Comparison of ENCODE assay signal across 20 cellular contexts in the genomic region with DNA sequence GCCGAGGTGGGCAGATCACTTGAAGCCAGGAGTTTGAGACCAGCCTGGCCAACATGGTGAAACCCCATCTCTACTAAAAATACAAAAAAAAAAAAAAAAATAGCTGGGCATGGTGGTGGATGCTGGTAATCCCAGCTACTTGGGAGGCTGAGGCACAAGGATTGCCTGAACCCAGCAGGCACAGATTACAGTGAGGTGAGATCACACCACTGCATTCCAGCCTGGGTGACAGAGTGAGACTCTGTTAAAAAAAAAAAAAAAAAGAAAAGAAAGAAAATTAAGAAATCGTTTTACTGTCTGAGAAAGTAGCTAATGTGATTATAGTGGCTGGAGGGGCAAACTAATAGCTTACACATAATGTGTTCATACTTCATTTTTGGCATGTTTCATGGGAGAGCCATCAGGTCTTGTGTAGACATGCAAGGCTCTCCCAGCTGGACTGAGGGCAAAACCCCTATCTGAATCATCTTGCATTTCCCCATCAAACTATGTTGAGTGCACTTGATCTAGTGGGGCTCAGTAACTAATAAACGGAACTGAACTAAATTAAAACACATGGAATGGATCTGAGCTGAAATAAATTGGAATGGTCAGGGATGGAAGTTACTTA. TPM values are rescaled to one million over a fixed set of nuclear protein-coding genes. Genes with fewer than 3 reads are reported as not detected.
DNase-seq lines count a peak whose midpoint lies in the region; ATAC-seq, FAIRE-seq and TF ChIP-seq lines count a peak whose summit lies in the region.
"Had no signal": no experiment of that assay in that cellular context is flagged by ENCODE, and none has a peak within 500 bp of the region (broad histone marks: within the 10 kb centered on the region; RNA-seq: fewer than 3 reads in every experiment).

No MANE protein-coding gene starts in this region.

- H3K4me3 ChIP-seq in BJ (ENCODE audit: low read depth, low read length): no peak overlapping the region
- no peak overlapping the region for H3K4me3 ChIP-seq in bronchial epithelial cell (ENCODE audit: low read depth, low read length)

- CTCF ChIA-PET in BJ (lab: Yijun Ruan, JAX): interaction anchor here (1.1 kb wide), 1 partner anchor 17 kb away, joined by 3 read pairs; no protein-coding TSS in a partner anchor

- no peak overlapping the region for H3K4me3 Mint-ChIP-seq in T-helper 2 cell treated with Interferon-gamma antibody and Interleukin-4, amounts not matched to agents 5 μg/mL and 100 μg/mL, for 36 hours
- H3K4me3 Mint-ChIP-seq: activated CD8-positive, alpha-beta T cell treated with anti-CD3 and anti-CD28 coated beads, Interleukin-2, amount 10 ng/mL, durations not matched to agents 7 days and 5 days; activated naive CD8-positive, alpha-beta T cell treated with anti-CD3 and anti-CD28 coated beads for 36 hours; T-helper 1 cell treated with Interleukin-12 subunit alpha and Interleukin-12 subunit beta and Interleukin-4 antibody, amounts not matched to agents 30 μg/mL and 1 μg/mL, for 36 hours had no signal

- H3K36me3 Mint-ChIP-seq in T-helper 2 cell treated with Interferon-gamma antibody and Interleukin-4, amounts not matched to agents 5 μg/mL and 100 μg/mL, for 36 hours (ENCODE audit: low read depth): no peaks in the 10 kb centered on the region

- H3K27me3 ChIP-seq in BJ (ENCODE audit: control insufficient read depth, insufficient read depth, low read length) (no peaks in the 10 kb centered on the region), bronchial epithelial cell (ENCODE audit: control insufficient read depth, insufficient read depth, low read length) (no peaks in the 10 kb centered on the region)
- H3K27me3 ChIP-seq: BE2C had no signal

- peaks cover 1% of the 10 kb centered on the region for H3K4me1 Mint-ChIP-seq in T-helper 2 cell treated with Interferon-gamma antibody and Interleukin-4, amounts not matched to agents 5 μg/mL and 100 μg/mL, for 36 hours (ENCODE audit: low read depth)

- no peaks in the 10 kb centered on the region for H3K27me3 Mint-ChIP-seq in T-helper 2 cell treated with Interferon-gamma antibody and Interleukin-4, amounts not matched to agents 5 μg/mL and 100 μg/mL, for 36 hours (ENCODE audit: low read depth)
- H3K27me3 Mint-ChIP-seq: activated naive CD8-positive, alpha-beta T cell treated with anti-CD3 and anti-CD28 coated beads for 36 hours had no signal

- no peak overlapping the region for H3K27ac Mint-ChIP-seq in T-helper 2 cell treated with Interferon-gamma antibody and Interleukin-4, amounts not matched to agents 5 μg/mL and 100 μg/mL, for 36 hours
- H3K27ac Mint-ChIP-seq: activated CD8-positive, alpha-beta T cell treated with anti-CD3 and anti-CD28 coated beads, Interleukin-2, amount 10 ng/mL, durations not matched to agents 7 days and 5 days; activated naive CD8-positive, alpha-beta T cell treated with anti-CD3 and anti-CD28 coated beads for 36 hours; T-helper 1 cell treated with Interleukin-12 subunit alpha and Interleukin-12 subunit beta and Interleukin-4 antibody, amounts not matched to agents 30 μg/mL and 1 μg/mL, for 36 hours had no signal

- DNase-seq in BJ (ENCODE audit: low read depth) (peak; percentile 36), HS-5 (ENCODE audit: low read depth) (peak; percentile 49), bronchial epithelial cell (ENCODE audit: low read depth) (peak; percentile 99), left lobe of liver (ENCODE audit: low spot score) (no peak), KBM-7 (no peak)
- DNase-seq in T-helper 2 cell treated with Interferon-gamma antibody and Interleukin-4, amounts not matched to agents 5 μg/mL and 100 μg/mL, for 36 hours (ENCODE audit: low spot score): no peak
- DNase-seq: activated CD8-positive, alpha-beta T cell treated with anti-CD3 and anti-CD28 coated beads, Interleukin-2, amount 10 ng/mL, durations not matched to agents 7 days and 5 days; activated naive CD8-positive, alpha-beta T cell treated with anti-CD3 and anti-CD28 coated beads for 36 hours; BE2C; GDM1; left ventricle myocardium superior; NCI-H146; NCI-H446; stimulated activated CD4-positive, alpha-beta T cell treated with anti-CD3 and anti-CD28 coated beads, Interleukin-2, amount 100 ng/mL, for 48 hours had no signal

- TF ChIP-seq CTCF in BJ (IDR thresholded peaks at IDR 0.05; ENCODE audit: insufficient read depth, low read depth, low read length) (no peak), bronchial epithelial cell (IDR thresholded peaks at IDR 0.05; ENCODE audit: insufficient read depth, low read length, severe bottlenecking) (no peak)

- H3K36me3 ChIP-seq in BJ (ENCODE audit: control insufficient read depth, insufficient read depth, low read length) (no peaks in the 10 kb centered on the region), bronchial epithelial cell (ENCODE audit: control insufficient read depth, insufficient read depth, low read length) (no peaks in the 10 kb centered on the region)

- in situ Hi-C loops in KBM-7 (cut with MboI; ENCODE audit: low pct_unique_long_range_greater_than_20kb, low sequenced_read_pairs): no loop called here

- POLR2A ChIA-PET in BJ (lab: Charles Lee): no interaction called here

- no peaks in the 10 kb centered on the region for H3K9me3 Mint-ChIP-seq in T-helper 2 cell treated with Interferon-gamma antibody and Interleukin-4, amounts not matched to agents 5 μg/mL and 100 μg/mL, for 36 hours
- H3K9me3 Mint-ChIP-seq: activated naive CD8-positive, alpha-beta T cell treated with anti-CD3 and anti-CD28 coated beads for 36 hours; T-helper 1 cell treated with Interleukin-12 subunit alpha and Interleukin-12 subunit beta and Interleukin-4 antibody, amounts not matched to agents 30 μg/mL and 1 μg/mL, for 36 hours had no signal

- FAIRE-seq in bronchial epithelial cell (lab: Jason Lieb, UNC): no peak
- FAIRE-seq: frontal cortex, H1 had no signal

- ATAC-seq in left lobe of liver: peak; percentile 48
- ATAC-seq in GM19463 (IDR thresholded peaks at IDR 0.05; ENCODE audit: unreplicated experiment): no peak
- no peak for ATAC-seq in GM19395 (IDR thresholded peaks at IDR 0.05; ENCODE audit: unreplicated experiment)
- ATAC-seq: activated CD8-positive, alpha-beta T cell treated with anti-CD3 and anti-CD28 coated beads, Interleukin-2, amount 10 ng/mL, durations not matched to agents 7 days and 5 days; left ventricle myocardium superior; Right ventricle myocardium inferior had no signal

RNA-seq across cellular contexts. Expression of a gene that starts 16.2 kb away (rescaled TPM):
- polyA plus RNA-seq in BJ (2011; rRNA removed): 0.69 and 2.1 TPM in 2 replicates
- 1.6 and 2.2 TPM in 2 replicates for polyA minus RNA-seq in BJ (2011; rRNA and poly(A)+ RNA removed)
- total RNA-seq in bronchial epithelial cell (37.4 and 37.6 TPM in 2 replicates), left lobe of liver (18.8 TPM)

Comparison
In these comparisons a context has a peak if more than half of its experiments do, and no peak if none do; other contexts are left out.
1. DNase-seq: peak in BJ (single experiment), HS-5 (single experiment) and bronchial epithelial cell (single experiment); none in left lobe of liver (single experiment), KBM-7 (single experiment) and T-helper 2 cell treated with Interferon-gamma antibody and Interleukin-4, amounts not matched to agents 5 μg/mL and 100 μg/mL, for 36 hours (single experiment).